10 cellular contexts compared by ENCODE assay signal in genomic region chr12:109433618-109434017, GRCh38. TPM values are rescaled to one million over a fixed set of nuclear protein-coding genes. Genes with fewer than 3 reads are reported as not detected.
DNase-seq lines count a peak whose midpoint lies in the region; ATAC-seq and TF ChIP-seq lines count a peak whose summit lies in the region.
"Had no signal": no experiment of that assay in that cellular context is flagged by ENCODE, and none has a peak within 500 bp of the region (broad histone marks: within the 10 kb centered on the region; RNA-seq: fewer than 3 reads in every experiment).

No MANE protein-coding gene starts in this region.

- WGBS in heart left ventricle, 4 donors, result 46 to 68% (median 66%) methylated on average over 4 of the region's 4 CpGs

- intact Hi-C loops in heart left ventricle (cut with DNase I), result loop anchor here in 8 of 10 donors (2.0 to 10.0 kb wide), 5 partner anchors 43 to 344 kb away; partner anchors contain the start of genes KCTD10 (in 6 of the 8) and UBE3B (in 6 of the 8)

- TF ChIP-seq POLR2A in heart left ventricle (IDR thresholded peaks at IDR 0.05), result no peak

- H3K4me1 ChIP-seq in heart left ventricle, result peaks cover 0 to 16% (median 10%) of the 10 kb centered on the region in 12 donors

- H3K9me3 ChIP-seq in heart left ventricle, result no peaks in the 10 kb centered on the region

- peak; percentile 34 for TF ChIP-seq CTCF in GM06990 (IDR thresholded peaks at IDR 0.05; ENCODE audit: insufficient read depth, low read length, poor library complexity, severe bottlenecking)
- TF ChIP-seq CTCF in heart left ventricle (IDR thresholded peaks at IDR 0.05), result peak in 9 of 12 donors; percentile 14 to 50 (median 34)
- TF ChIP-seq CTCF in retinal pigment epithelial cell (conservative IDR thresholded peaks at IDR 0.05; ENCODE audit: low read depth, low read length), result peak; percentile 42

- peak overlapping the region in 7 of 12 donors; percentile 9 to 68 (median 33) for H3K27ac ChIP-seq in heart left ventricle

- peak; percentile 3 to 65 (median 48) for ATAC-seq in heart left ventricle

- H3K27me3 ChIP-seq in GM06990 (replicated peaks; ENCODE audit: control insufficient read depth, insufficient read depth, low read length), result no peaks in the 10 kb centered on the region
- H3K27me3 ChIP-seq in heart left ventricle, result no peaks in the 10 kb centered on the region

- no peak for DNase-seq in GM06990 (ENCODE audit: extremely low read depth, insufficient read length)
- DNase-seq in OCI-M1 (lab: John Stamatoyannopoulos, UW), result peak; percentile 4
- peak in 4 of 5 donors; percentile 15 to 59 (median 40) for DNase-seq in heart left ventricle
- no peak for DNase-seq in retinal pigment epithelial cell (ENCODE audit: low read depth)
- DNase-seq in midbrain (lab: John Stamatoyannopoulos, UW), result no peak
- DNase-seq in germinal center (ENCODE audit: low spot score), result no peak
- DNase-seq in SW480 (ENCODE audit: low spot score), result no peak
- DNase-seq in retina, result no peak
- DNase-seq: NCI-H2227 treated with DMSO at 0.1 percent for 48 hours; stimulated activated CD4-positive, alpha-beta T cell treated with anti-CD3 and anti-CD28 coated beads, Interleukin-4, amount 100 ng/mL, for 24 hours had no signal

- no peak overlapping the region for H3K4me3 ChIP-seq in GM06990 (replicated peaks; ENCODE audit: low read depth, low read length)
- no peak overlapping the region for H3K4me3 ChIP-seq in heart left ventricle
- H3K4me3 ChIP-seq in retinal pigment epithelial cell (ENCODE audit: low read length), result no peak overlapping the region

- H3K36me3 ChIP-seq in GM06990 (ENCODE audit: control insufficient read depth, insufficient read depth, low read length) (no peaks in the 10 kb centered on the region), heart left ventricle (no peaks in the 10 kb centered on the region)

RNA-seq across cellular contexts. Expression of gene KCTD10, which starts 43.5 kb away (rescaled TPM):
- total RNA-seq in heart left ventricle, result 10 to 100 TPM; 20.8 to 52.3 (median 37.1) TPM
- polyA plus RNA-seq in heart left ventricle, result 10 to 100 TPM in 1 of 2 donors, 1 to 10 TPM in 1; 9.5 to 47.6 TPM

RNA-seq across cellular contexts. Expression of gene UBE3B, which starts 43.8 kb away (rescaled TPM):
- 10 to 100 TPM; 45.7 to 82.7 (median 53.8) TPM for total RNA-seq in heart left ventricle
- 10 to 100 TPM; 19.1 to 24.4 TPM for polyA plus RNA-seq in heart left ventricle

Comparison
In these comparisons a context has a peak if more than half of its experiments do, and no peak if none do; other contexts are left out.
1. DNase-seq: peak in OCI-M1 (single experiment) and heart left ventricle (4 of 5); none in GM06990 (single experiment), retinal pigment epithelial cell (single experiment), midbrain (single experiment), germinal center (single experiment), SW480 (single experiment) and retina (single experiment).
2. Peak in every context shown above with its lines, with median percentiles within 50 percentile points of each other: CTCF ChIP-seq.